Comparison of ENCODE assay signal across 17 cellular contexts in the genomic region with DNA sequence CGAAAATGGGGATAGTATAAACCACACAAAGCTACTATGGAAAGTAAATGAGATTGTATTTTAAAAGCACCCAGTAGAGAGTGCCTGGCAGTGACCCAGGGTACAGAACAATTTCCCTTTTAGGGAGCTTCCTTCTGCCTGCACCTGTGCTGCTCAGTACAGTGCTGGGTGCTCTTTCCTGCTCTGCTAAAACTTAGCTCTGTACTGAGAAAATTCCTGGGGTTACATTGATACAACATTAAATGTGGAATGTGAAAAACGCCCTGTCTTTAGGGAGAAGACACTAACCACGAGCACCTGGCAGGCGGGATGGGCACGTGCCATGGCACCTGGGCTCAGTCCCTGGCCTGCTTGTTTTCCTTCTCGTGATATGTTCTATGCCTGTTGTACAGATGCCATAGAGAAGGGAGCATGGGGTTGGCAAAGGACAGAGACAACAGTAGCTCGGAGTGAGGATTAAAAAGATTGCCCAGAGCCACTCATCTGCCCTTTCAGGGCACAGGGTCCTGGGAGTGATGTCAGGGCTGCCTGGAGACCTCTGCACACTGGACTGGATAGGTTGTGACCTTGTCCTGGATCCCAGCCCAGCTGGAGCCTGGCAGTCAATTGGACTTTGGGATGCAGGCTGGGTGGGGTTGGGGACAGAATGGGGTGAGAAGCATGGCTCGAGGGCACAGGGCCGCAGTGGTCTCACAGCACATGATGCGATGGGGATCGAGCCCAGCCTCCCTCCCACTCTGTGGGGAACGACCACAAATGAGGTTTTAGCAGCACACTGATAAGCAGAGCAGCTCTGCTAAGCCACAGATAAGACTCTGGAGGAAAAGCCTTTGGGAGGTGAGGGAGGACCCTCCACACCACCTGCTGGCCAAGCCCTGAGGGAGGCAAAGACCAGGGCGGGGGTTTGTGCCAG. TPM values are rescaled to one million over a fixed set of nuclear protein-coding genes. Genes with fewer than 3 reads are reported as not detected.
A peak's percentile ranks its signal among the peaks of the same experiment; 100 is the strongest.
DNase-seq lines count a peak whose midpoint lies in the region; ATAC-seq and TF ChIP-seq lines count a peak whose summit lies in the region.
"Had no signal": no experiment of that assay in that cellular context is flagged by ENCODE, and none has a peak within 500 bp of the region (broad histone marks: within the 10 kb centered on the region; RNA-seq: fewer than 3 reads in every experiment).

No MANE protein-coding gene starts in this region.

- no peaks in the 10 kb centered on the region for H3K27me3 Mint-ChIP-seq in neural crest cell (ENCODE audit: low read depth)

- H3K9me3 Mint-ChIP-seq in neural crest cell: no peaks in the 10 kb centered on the region

- H3K9ac ChIP-seq in colonic mucosa (ENCODE audit: low read depth in 2 of 2, low read length in 2 of 2): peak overlapping the region in 1 of 2 donors; percentile 54

- H3K4me1 Mint-ChIP-seq in neural crest cell: peaks cover 5% of the 10 kb centered on the region

- DNase-seq in RWPE2 (ENCODE audit: low spot score) (no peak), colonic mucosa (peak; percentile 84), neural crest cell (ENCODE audit: low read depth, low spot score) (no peak), tibial nerve (ENCODE audit: low spot score in 2 of 2) (no peak), GM03348 (ENCODE audit: low spot score) (no peak)
- DNase-seq: activated CD4-positive, CD25-positive, alpha-beta regulatory T cell treated with anti-CD3 and anti-CD28 coated beads, Interleukin-2, amount 50 U/mL, for 72 hours; activated T-cell treated with anti-CD3 and anti-CD28 coated beads for 4 hours; amniotic stem cell; midbrain; NCI-H1930; thyroid gland had no signal

- peak; percentile 60 for ATAC-seq in GM19463 (IDR thresholded peaks at IDR 0.05; ENCODE audit: unreplicated experiment)
- peak; percentile 6; the same call in 1 of the 3 replicates for ATAC-seq in RWPE2 (ENCODE audit: low read depth)
- ATAC-seq in HG02840 (IDR thresholded peaks at IDR 0.05; ENCODE audit: low FRiP score, unreplicated experiment): no peak
- no peak for ATAC-seq in GM21360 (IDR thresholded peaks at IDR 0.05; ENCODE audit: unreplicated experiment)
- ATAC-seq: HCT116 had no signal

- H3K4me3 ChIP-seq in RWPE2 (ENCODE audit: severe bottlenecking): no peak overlapping the region
- no peak overlapping the region for H3K4me3 ChIP-seq in colonic mucosa
- H3K4me3 ChIP-seq in tibial nerve: no peak overlapping the region
- H3K4me3 ChIP-seq: thyroid gland had no signal

- H3K36me3 ChIP-seq in RWPE2 (ENCODE audit: low read depth) (no peaks in the 10 kb centered on the region), colonic mucosa (no peaks in the 10 kb centered on the region), tibial nerve (peaks cover 0 to 11% (median 0%) of the 10 kb centered on the region in 3 donors)
- H3K36me3 ChIP-seq: thyroid gland had no signal

- peak overlapping the region; percentile 46 for H3K27ac ChIP-seq in RWPE2 (ENCODE audit: poor library complexity, severe bottlenecking)
- H3K27ac ChIP-seq in colonic mucosa: peak overlapping the region; percentile 19
- H3K27ac ChIP-seq in tibial nerve: no peak overlapping the region
- H3K27ac ChIP-seq: HL-60, thyroid gland had no signal

- H3K27me3 ChIP-seq in RWPE2 (ENCODE audit: insufficient read depth, poor library complexity, severe bottlenecking) (no peaks in the 10 kb centered on the region), colonic mucosa (no peaks in the 10 kb centered on the region), tibial nerve (no peaks in the 10 kb centered on the region)
- H3K27me3 ChIP-seq: thyroid gland had no signal

- TF ChIP-seq CTCF in RWPE2 (IDR thresholded peaks at IDR 0.05; ENCODE audit: poor library complexity, severe bottlenecking) (no peak), colonic mucosa (IDR thresholded peaks at IDR 0.05) (no peak), neural crest cell (conservative IDR thresholded peaks at IDR 0.05) (no peak), tibial nerve (IDR thresholded peaks at IDR 0.05) (no peak)

- 50 to 62% methylated on average over 13 of the region's 13 CpGs for WGBS in tibial nerve, 2 donors

- TF ChIP-seq EP300 in tibial nerve (IDR thresholded peaks at IDR 0.05): no peak

- no peaks in the 10 kb centered on the region for H3K36me3 Mint-ChIP-seq in neural crest cell (ENCODE audit: low read depth)

- peaks cover 19% of the 10 kb centered on the region for H3K4me1 ChIP-seq in RWPE2 (ENCODE audit: insufficient read depth, poor library complexity, severe bottlenecking)
- peaks cover 8% of the 10 kb centered on the region for H3K4me1 ChIP-seq in colonic mucosa
- peaks cover 0 to 10% (median 0%) of the 10 kb centered on the region in 4 donors for H3K4me1 ChIP-seq in tibial nerve
- H3K4me1 ChIP-seq: thyroid gland had no signal

- H3K27ac Mint-ChIP-seq in neural crest cell (ENCODE audit: unreplicated experiment): peak overlapping the region; percentile 90

- H3K9me3 ChIP-seq in RWPE2 (ENCODE audit: severe bottlenecking) (no peaks in the 10 kb centered on the region), colonic mucosa (no peaks in the 10 kb centered on the region), tibial nerve (no peaks in the 10 kb centered on the region)
- H3K9me3 ChIP-seq: thyroid gland had no signal

- TF ChIP-seq POLR2A in tibial nerve (IDR thresholded peaks at IDR 0.05): no peak

- intact Hi-C loops in colonic mucosa (cut with DNase I): no loop called here

- H3K4me3 Mint-ChIP-seq in neural crest cell: no peak overlapping the region

RNA-seq across cellular contexts. Expression of a gene that starts 4.2 kb away (rescaled TPM):
- total RNA-seq in colonic mucosa (not detected), neural crest cell (not detected in 2 replicates), tibial nerve (not detected)
- total RNA-seq: M059J, thyroid gland had no signal

RNA-seq across cellular contexts. Expression of a gene that starts 9.1 kb away (rescaled TPM):
- total RNA-seq in colonic mucosa: 10 to 100 TPM; 26.9 to 54.0 TPM
- 9.3 and 9.8 TPM in 2 replicates for total RNA-seq in neural crest cell
- total RNA-seq in tibial nerve: 1 to 10 TPM; 2.9 to 8.0 (median 4.7) TPM

RNA-seq across cellular contexts. Expression of a gene that starts 39.5 kb away (rescaled TPM):
- under 1 TPM; 0.27 to 0.69 TPM for total RNA-seq in colonic mucosa
- total RNA-seq in neural crest cell: not detected in 2 replicates
- not detected for total RNA-seq in tibial nerve
- total RNA-seq: thyroid gland had no signal

Comparison
In these comparisons a context has a peak if more than half of its experiments do, and no peak if none do; other contexts are left out.
1. ATAC-seq: peak in GM19463 (single experiment) and RWPE2 (single experiment); none in HG02840 (single experiment) and GM21360 (single experiment).
2. H3K27ac ChIP-seq: peak in RWPE2 (single experiment) and colonic mucosa (single experiment); none in tibial nerve (0 of 4).